ENCODE assay signal across 11 cellular contexts in genomic region chr11:63845305-63845704, GRCh38. TPM values are rescaled to one million over a fixed set of nuclear protein-coding genes. Genes with fewer than 3 reads are reported as not detected.
DNase-seq lines count a peak whose midpoint lies in the region; ATAC-seq and TF ChIP-seq lines count a peak whose summit lies in the region.
"Had no signal": no experiment of that assay in that cellular context is flagged by ENCODE, and none has a peak within 500 bp of the region (broad histone marks: within the 10 kb centered on the region; RNA-seq: fewer than 3 reads in every experiment).

No MANE protein-coding gene starts in this region.

- H3K27me3 Mint-ChIP-seq in brain = peaks cover 1% of the 10 kb centered on the region

- TF ChIP-seq CTCF in cardiac muscle cell (IDR thresholded peaks at IDR 0.05; ENCODE audit: low read depth, low read length) (no peak), brain (conservative IDR thresholded peaks at IDR 0.05) (no peak), upper lobe of right lung (IDR thresholded peaks at IDR 0.05) (no peak), GM10248 (IDR thresholded peaks at IDR 0.05; ENCODE audit: control extremely low read depth, extremely low read depth, low read depth, missing control alignments) (no peak)

- H3K27ac ChIP-seq in cardiac muscle cell (peak overlapping the region; percentile 50), upper lobe of right lung (no peak overlapping the region)

- POLR2A ChIA-PET in GM10248 (lab: Yijun Ruan, JAX) = no interaction called here

- ATAC-seq in left ventricle myocardium superior = no peak
- peak; percentile 36 for ATAC-seq in upper lobe of right lung
- ATAC-seq in GM19035 (IDR thresholded peaks at IDR 0.05; ENCODE audit: unreplicated experiment) = no peak

- no peaks in the 10 kb centered on the region for H3K9me3 ChIP-seq in cardiac muscle cell (ENCODE audit: low read depth)
- no peaks in the 10 kb centered on the region for H3K9me3 ChIP-seq in upper lobe of right lung

- CTCF ChIA-PET in GM10248 (lab: Yijun Ruan, JAX) = interaction anchor here (1.2 to 1.6 kb wide), 7 partner anchors 8 to 69 kb away, joined by 3 to 8 read pairs (median 4); no protein-coding TSS in a partner anchor

- H3K4me1 Mint-ChIP-seq in brain = peaks cover 68% of the 10 kb centered on the region

- H3K36me3 Mint-ChIP-seq in brain = peaks cover 45% of the 10 kb centered on the region

- H3K27me3 ChIP-seq in cardiac muscle cell (no peaks in the 10 kb centered on the region), upper lobe of right lung (no peaks in the 10 kb centered on the region)

- no peak overlapping the region for H3K4me3 Mint-ChIP-seq in brain

- intact Hi-C loops in left ventricle myocardium superior (cut with micrococcal nuclease) (no loop called here), upper lobe of right lung (cut with DNase I) (no loop called here)

- H3K36me3 ChIP-seq in cardiac muscle cell = no peaks in the 10 kb centered on the region
- H3K36me3 ChIP-seq in upper lobe of right lung = peaks cover 29% of the 10 kb centered on the region

- DNase-seq in cardiac muscle cell (ENCODE audit: low read depth in 1 of 2, low spot score in 1 of 2) (peak in 1 of 2 donors; percentile 71), left ventricle myocardium superior (no peak), kidney glomerular epithelial cell (lab: John Stamatoyannopoulos, UW) (peak; percentile 79), upper lobe of right lung (no peak), NCI-H187 (lab: John Stamatoyannopoulos, UW) (no peak), GM10248 (ENCODE audit: extremely low spot score) (no peak)
- DNase-seq: NCI-H1417 treated with DMSO at 0.1 percent for 48 hours; SHP77 treated with DMSO at 0.1 percent for 48 hours; stimulated activated CD4-positive, alpha-beta T cell treated with anti-CD3 and anti-CD28 coated beads, Interleukin-4, amount 100 ng/mL, for 4 hours had no signal

- no peaks in the 10 kb centered on the region for H3K9me3 Mint-ChIP-seq in brain

- H3K4me1 ChIP-seq in cardiac muscle cell (ENCODE audit: low read depth) (peaks cover 44% of the 10 kb centered on the region), upper lobe of right lung (peaks cover 58% of the 10 kb centered on the region)

- H3K4me3 ChIP-seq in cardiac muscle cell (no peak overlapping the region), upper lobe of right lung (no peak overlapping the region)

- H3K27ac Mint-ChIP-seq in brain = peak overlapping the region in 4 of 5 experiments; percentile 28 to 77 (median 57)

RNA-seq across cellular contexts. Expression of gene MARK2, which starts 6.4 kb away (rescaled TPM):
- total RNA-seq in cardiac muscle cell (31.0 and 31.4 TPM in 2 replicates), left ventricle myocardium superior (49.4 TPM), upper lobe of right lung (40.7 TPM)
- polyA plus RNA-seq in cardiac muscle cell (37.2 and 38.1 TPM in 2 replicates), brain (ENCODE audit: insufficient read depth, low read depth, low replicate concordance) (46.6 TPM)

RNA-seq across cellular contexts. Expression of gene SPINDOC, which starts 32.0 kb away (rescaled TPM):
- 44.5 and 45.2 TPM in 2 replicates for total RNA-seq in cardiac muscle cell
- 8.2 and 9.0 TPM in 2 replicates for polyA plus RNA-seq in cardiac muscle cell
- total RNA-seq in left ventricle myocardium superior = 13.1 TPM
- 43.6 TPM for polyA plus RNA-seq in brain (ENCODE audit: insufficient read depth, low read depth, low replicate concordance)
- total RNA-seq in upper lobe of right lung = 20.3 TPM
